10 cellular contexts compared by ENCODE assay signal in genomic region chr4:165580379-165580905, GRCh38.
DNase-seq lines count a peak whose midpoint lies in the region; ATAC-seq and TF ChIP-seq lines count a peak whose summit lies in the region.
"Had no signal": no experiment of that assay in that cellular context is flagged by ENCODE, and none has a peak within 500 bp of the region (broad histone marks: within the 10 kb centered on the region; RNA-seq: fewer than 3 reads in every experiment).

No MANE protein-coding gene starts in this region.

- no peak overlapping the region for H3K4me2 ChIP-seq in OCI-LY3 (ENCODE audit: low read length)

- H2AFZ ChIP-seq in OCI-LY3 (ENCODE audit: low read depth, low read length), result peak overlapping the region; percentile 54

- H3K4me1 ChIP-seq in OCI-LY3 (ENCODE audit: low read length) (peaks cover 4% of the 10 kb centered on the region; the same call in 1 of the 2 replicates), prostate gland (replicated peaks) (no peaks in the 10 kb centered on the region)

- H3K27ac ChIP-seq in OCI-LY3 (ENCODE audit: low read length) (no peak overlapping the region), prostate gland (no peak overlapping the region)

- no peaks in the 10 kb centered on the region for H3K27me3 ChIP-seq in OCI-LY3 (ENCODE audit: low read depth, low read length)
- H3K27me3 ChIP-seq in prostate gland (replicated peaks; ENCODE audit: insufficient read depth), result no peaks in the 10 kb centered on the region

- intact Hi-C loops in posterior cingulate gyrus (cut with DNase I) (no loop called here), prostate gland (cut with DNase I) (no loop called here)

- TF ChIP-seq POLR2A in prostate gland (IDR thresholded peaks at IDR 0.05), result no peak

- no peak overlapping the region for H3K4me3 ChIP-seq in OCI-LY3 (ENCODE audit: low read length)
- no peak overlapping the region for H3K4me3 ChIP-seq in prostate gland

- H3K9ac ChIP-seq in OCI-LY3 (ENCODE audit: low read length), result no peak overlapping the region

- H3K9me3 ChIP-seq in OCI-LY3 (ENCODE audit: insufficient read depth, low read length) (no peaks in the 10 kb centered on the region), prostate gland (no peaks in the 10 kb centered on the region)

- no peaks in the 10 kb centered on the region for H3K36me3 ChIP-seq in OCI-LY3 (replicated peaks; ENCODE audit: low read depth, low read length)
- H3K36me3 ChIP-seq in prostate gland, result no peaks in the 10 kb centered on the region

- H3K79me2 ChIP-seq in OCI-LY3 (ENCODE audit: low read length), result no peaks in the 10 kb centered on the region

- 15% methylated on average over 4 of the region's 4 CpGs for WGBS in prostate gland

- peak; percentile 89 for ATAC-seq in esophagus mucosa
- no peak for ATAC-seq in GM19395 (IDR thresholded peaks at IDR 0.05; ENCODE audit: unreplicated experiment)
- ATAC-seq in GM21526 (IDR thresholded peaks at IDR 0.05; ENCODE audit: low FRiP score, unreplicated experiment), result no peak

- TF ChIP-seq CTCF in OCI-LY3 (IDR thresholded peaks at IDR 0.05; ENCODE audit: low read depth, low read length) (no peak), prostate gland (IDR thresholded peaks at IDR 0.05) (no peak)

- DNase-seq in EL (peak; percentile 74), non-pigmented ciliary epithelial cell (ENCODE audit: low read depth) (peak; percentile 92), posterior cingulate gyrus (no peak), prostate gland (ENCODE audit: low spot score) (no peak)
- DNase-seq: activated naive CD8-positive, alpha-beta T cell treated with anti-CD3 and anti-CD28 coated beads, Interleukin-2, amount 10 ng/mL, durations not matched to agents 7 days and 5 days; NCI-H2107 had no signal

- no peaks in the 10 kb centered on the region for H4K20me1 ChIP-seq in OCI-LY3 (ENCODE audit: insufficient read depth, low read length)

Comparison
In these comparisons a context has a peak if more than half of its experiments do, and no peak if none do; other contexts are left out.
1. DNase-seq: peak in EL (single experiment) and non-pigmented ciliary epithelial cell (single experiment); none in posterior cingulate gyrus (0 of 10) and prostate gland (single experiment).